12 cellular contexts compared by ENCODE assay signal in the genomic region with DNA sequence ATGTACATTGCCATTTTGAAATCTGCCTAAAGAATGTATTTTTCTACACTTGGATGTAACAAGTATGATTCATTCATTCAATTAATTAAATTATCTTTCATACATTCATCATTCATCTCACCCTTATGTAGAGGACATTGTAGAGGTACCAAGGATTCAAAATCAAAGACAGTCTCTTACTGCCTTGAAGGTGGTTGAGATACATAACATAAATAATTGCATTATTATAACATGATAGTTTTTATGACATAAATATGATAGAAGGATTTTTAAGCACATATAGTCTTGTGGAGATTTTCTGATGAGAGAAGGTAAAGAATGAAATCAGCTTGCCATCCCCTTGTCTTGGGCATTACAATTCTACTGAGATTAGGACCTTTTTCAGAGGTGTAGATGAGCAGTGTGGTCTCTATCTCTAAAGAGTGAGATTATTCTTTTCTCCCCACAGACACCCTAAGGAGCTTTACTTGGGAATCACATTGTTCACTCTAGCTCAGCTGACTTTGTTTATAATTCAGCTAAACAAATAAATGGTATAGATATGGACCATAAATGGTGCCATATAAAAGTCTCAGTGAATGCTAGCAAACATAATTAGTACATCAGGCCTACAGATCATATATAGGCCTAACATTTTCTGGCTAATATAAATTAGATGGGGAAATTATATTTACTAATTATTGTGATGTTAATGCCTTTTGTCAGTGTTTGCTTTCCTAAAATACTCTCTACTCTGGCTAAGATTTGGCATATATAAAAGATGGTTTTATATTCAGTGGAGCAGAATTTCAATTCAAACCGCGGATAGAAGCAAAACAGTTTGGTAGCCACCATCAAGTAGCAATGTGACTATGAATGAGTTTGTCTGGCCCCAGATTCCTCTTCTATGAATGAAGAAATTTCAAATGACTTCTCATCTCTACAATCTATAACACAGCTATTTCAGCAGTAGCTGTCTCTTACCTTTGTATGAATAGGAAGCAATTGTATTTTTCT. TPM values are rescaled to one million over a fixed set of nuclear protein-coding genes. Genes with fewer than 3 reads are reported as not detected.
A peak's percentile ranks its signal among the peaks of the same experiment; 100 is the strongest.
DNase-seq lines count a peak whose midpoint lies in the region; ATAC-seq and TF ChIP-seq lines count a peak whose summit lies in the region.
"Had no signal": no experiment of that assay in that cellular context is flagged by ENCODE, and none has a peak within 500 bp of the region (broad histone marks: within the 10 kb centered on the region; RNA-seq: fewer than 3 reads in every experiment).

No MANE protein-coding gene starts in this region.

- H3K27me3 ChIP-seq in Peyer's patch (no peaks in the 10 kb centered on the region), gastroesophageal sphincter (no peaks in the 10 kb centered on the region), suprapubic skin (no peaks in the 10 kb centered on the region)

- peaks cover 61% of the 10 kb centered on the region for H3K4me1 Mint-ChIP-seq in activated CD4-positive, alpha-beta T cell treated with anti-CD3 and anti-CD28 coated beads, Interleukin-2, amount 10 ng/mL, durations not matched to agents 24 days and 14 days

- H3K27ac ChIP-seq in Peyer's patch (peak overlapping the region in 2 of 4 donors; percentile 36 to 65), gastroesophageal sphincter (peak overlapping the region; percentile 74 to 82 (median 78)), suprapubic skin (no peak overlapping the region)
- H3K27ac ChIP-seq: left ventricle myocardium inferior, psoas muscle had no signal

- peaks cover 2% of the 10 kb centered on the region for H3K27me3 Mint-ChIP-seq in activated CD4-positive, alpha-beta T cell treated with anti-CD3 and anti-CD28 coated beads, Interleukin-2, amount 10 ng/mL, durations not matched to agents 24 days and 14 days

- TF ChIP-seq POLR2A in Peyer's patch (IDR thresholded peaks at IDR 0.05), result no peak
- no peak for TF ChIP-seq POLR2A in gastroesophageal sphincter (IDR thresholded peaks at IDR 0.05)
- no peak for TF ChIP-seq POLR2A in suprapubic skin (IDR thresholded peaks at IDR 0.05)

- intact Hi-C loops in activated CD4-positive, alpha-beta T cell treated with anti-CD3 and anti-CD28 coated beads, Interleukin-2, amount 10 ng/mL, durations not matched to agents 24 days and 14 days (cut with micrococcal nuclease), result no loop called here

- no peak for TF ChIP-seq EP300 in gastroesophageal sphincter (IDR thresholded peaks at IDR 0.05)
- TF ChIP-seq EP300 in suprapubic skin (IDR thresholded peaks at IDR 0.05), result no peak

- no peak for TF ChIP-seq CTCF in Peyer's patch (IDR thresholded peaks at IDR 0.05)
- TF ChIP-seq CTCF in gastroesophageal sphincter (IDR thresholded peaks at IDR 0.05), result no peak
- TF ChIP-seq CTCF in suprapubic skin (IDR thresholded peaks at IDR 0.05), result no peak

- H3K4me3 Mint-ChIP-seq in activated CD4-positive, alpha-beta T cell treated with anti-CD3 and anti-CD28 coated beads, Interleukin-2, amount 10 ng/mL, durations not matched to agents 24 days and 14 days, result peak overlapping the region; percentile 86

- H3K27ac Mint-ChIP-seq in activated CD4-positive, alpha-beta T cell treated with anti-CD3 and anti-CD28 coated beads, Interleukin-2, amount 10 ng/mL, durations not matched to agents 24 days and 14 days, result no peak overlapping the region

- peaks cover 29% of the 10 kb centered on the region for H3K36me3 Mint-ChIP-seq in activated CD4-positive, alpha-beta T cell treated with anti-CD3 and anti-CD28 coated beads, Interleukin-2, amount 10 ng/mL, durations not matched to agents 24 days and 14 days (ENCODE audit: low read depth)

- no peak for ATAC-seq in gastroesophageal sphincter
- ATAC-seq: psoas muscle had no signal

- 91 to 93% methylated on average over 2 of the region's 2 CpGs for WGBS in gastroesophageal sphincter (ENCODE audit: low coverage in 1 of 2), 2 donors
- 93% methylated on average over 2 of the region's 2 CpGs for WGBS in suprapubic skin

- H3K4me1 ChIP-seq in Peyer's patch, result peaks cover 0 to 4% (median 0%) of the 10 kb centered on the region in 4 donors
- peaks cover 0 to 61% (median 10%) of the 10 kb centered on the region in 3 donors for H3K4me1 ChIP-seq in gastroesophageal sphincter
- no peaks in the 10 kb centered on the region for H3K4me1 ChIP-seq in suprapubic skin
- H3K4me1 ChIP-seq: left ventricle myocardium inferior, psoas muscle had no signal

- H3K36me3 ChIP-seq in Peyer's patch (no peaks in the 10 kb centered on the region), gastroesophageal sphincter (no peaks in the 10 kb centered on the region), suprapubic skin (no peaks in the 10 kb centered on the region)
- H3K36me3 ChIP-seq: left ventricle myocardium inferior had no signal

- peak overlapping the region in 3 of 4 donors; percentile 15 to 44 (median 30) for H3K4me3 ChIP-seq in Peyer's patch
- peak overlapping the region in 1 of 2 donors; percentile 4 for H3K4me3 ChIP-seq in gastroesophageal sphincter
- H3K4me3 ChIP-seq in suprapubic skin, result peak overlapping the region; percentile 2
- H3K4me3 ChIP-seq: left ventricle myocardium inferior, psoas muscle had no signal

- no peaks in the 10 kb centered on the region for H3K9me3 ChIP-seq in Peyer's patch
- no peaks in the 10 kb centered on the region for H3K9me3 ChIP-seq in gastroesophageal sphincter
- no peaks in the 10 kb centered on the region for H3K9me3 ChIP-seq in suprapubic skin
- H3K9me3 ChIP-seq: left ventricle myocardium inferior, psoas muscle had no signal

- DNase-seq in activated CD4-positive, alpha-beta T cell treated with anti-CD3 and anti-CD28 coated beads, Interleukin-2, amount 10 ng/mL, durations not matched to agents 24 days and 14 days, result no peak
- no peak for DNase-seq in activated CD4-positive, alpha-beta T cell treated with anti-CD3 and anti-CD28 coated beads, Interleukin-2, amount 50 U/mL, for 48 hours
- DNase-seq in Peyer's patch, result no peak
- DNase-seq in suprapubic skin (ENCODE audit: low spot score in 2 of 2), result no peak
- no peak for DNase-seq in MV-4-11 (lab: John Stamatoyannopoulos, UW)
- no peak for DNase-seq in HuH-7.5 (ENCODE audit: low spot score)
- DNase-seq in retina, result no peak
- DNase-seq: left ventricle myocardium inferior, NCI-H187, psoas muscle had no signal

- H3K9me3 Mint-ChIP-seq in activated CD4-positive, alpha-beta T cell treated with anti-CD3 and anti-CD28 coated beads, Interleukin-2, amount 10 ng/mL, durations not matched to agents 24 days and 14 days, result no peaks in the 10 kb centered on the region

RNA-seq across cellular contexts. Expression of a gene that starts 1.9 kb away (rescaled TPM):
- 5.1 and 6.4 TPM in 2 replicates for total RNA-seq in activated CD4-positive, alpha-beta T cell treated with anti-CD3 and anti-CD28 coated beads, Interleukin-2, amount 10 ng/mL, durations not matched to agents 24 days and 14 days
- total RNA-seq in Peyer's patch (100 to 1,000 TPM in 1 of 4 donors, 10 to 100 TPM in 2, 1 to 10 TPM in 1; 5.3 to 149 (median 20.0) TPM), gastroesophageal sphincter (10 to 100 TPM in 2 of 4 donors, 1 to 10 TPM in 2; 5.6 to 18.0 (median 12.8) TPM), suprapubic skin (10 to 100 TPM in 2 of 4 donors, 1 to 10 TPM in 2; 5.3 to 20.8 (median 13.8) TPM)

RNA-seq across cellular contexts. Expression of a gene that starts 58.5 kb away (rescaled TPM):
- total RNA-seq in activated CD4-positive, alpha-beta T cell treated with anti-CD3 and anti-CD28 coated beads, Interleukin-2, amount 10 ng/mL, durations not matched to agents 24 days and 14 days, result not detected in 2 replicates
- total RNA-seq in Peyer's patch (10 to 100 TPM in 1 of 4 donors, 1 to 10 TPM in 2, not detected in 1; 3.1 to 11.9 (median 6.6) TPM), gastroesophageal sphincter (1 to 10 TPM in 2 of 4 donors, under 1 TPM in 1, not detected in 1; 0.77 to 1.9 (median 1.1) TPM), suprapubic skin (under 1 TPM in 3 of 4 donors, not detected in 1; 0.10 to 0.56 (median 0.34) TPM)
- total RNA-seq: temporal lobe had no signal
